17 cellular contexts compared by ENCODE assay signal in the genomic region with DNA sequence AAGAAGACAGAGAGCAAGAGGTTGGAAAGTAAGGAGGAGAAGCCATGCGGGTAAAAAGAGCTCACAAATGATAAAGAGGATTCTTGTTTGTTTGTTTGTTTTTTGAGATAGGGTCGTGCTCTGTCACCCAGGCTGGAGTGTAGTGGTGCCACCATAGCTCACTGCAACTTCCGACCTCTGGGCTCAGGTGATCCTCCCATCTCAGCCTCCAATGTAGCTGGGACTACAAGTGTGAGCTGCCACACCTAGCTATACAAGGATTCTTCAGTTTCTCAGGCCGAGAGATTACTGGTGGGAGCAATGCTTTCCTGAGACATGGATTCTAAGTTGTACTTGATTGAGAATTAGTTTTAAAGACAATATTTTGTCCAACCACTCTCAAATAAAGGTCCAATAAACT. TPM values are rescaled to one million over a fixed set of nuclear protein-coding genes. Genes with fewer than 3 reads are reported as not detected.
DNase-seq lines count a peak whose midpoint lies in the region; ATAC-seq and TF ChIP-seq lines count a peak whose summit lies in the region.
"Had no signal": no experiment of that assay in that cellular context is flagged by ENCODE, and none has a peak within 500 bp of the region (broad histone marks: within the 10 kb centered on the region; RNA-seq: fewer than 3 reads in every experiment).

No MANE protein-coding gene starts in this region.

- H3K4me1 Mint-ChIP-seq in osteocyte (ENCODE audit: unreplicated experiment) (no peaks in the 10 kb centered on the region), type B pancreatic cell (ENCODE audit: unreplicated experiment) (no peaks in the 10 kb centered on the region)
- H3K4me1 Mint-ChIP-seq: B cell had no signal

- H3K4me3 Mint-ChIP-seq in osteocyte (ENCODE audit: unreplicated experiment) (no peak overlapping the region), type B pancreatic cell (no peak overlapping the region)
- H3K4me3 Mint-ChIP-seq: B cell; CD4-positive, alpha-beta T cell; CD8-positive, alpha-beta T cell had no signal

- H3K27ac ChIP-seq in VCaP, result peak overlapping the region; percentile 18; the same call in 1 of the 2 replicates
- H3K27ac ChIP-seq: 22Rv1; A549; BLaER1 treated with 17β-estradiol and CSF1 and Interleukin-3, amounts not matched to agents 10 nM and 100 nM; C4-2B had no signal

- H3K36me3 Mint-ChIP-seq in osteocyte (ENCODE audit: unreplicated experiment) (peaks cover 16% of the 10 kb centered on the region), type B pancreatic cell (peaks cover 12% of the 10 kb centered on the region)
- H3K36me3 Mint-ChIP-seq: CD8-positive, alpha-beta T cell had no signal

- H3K9me3 Mint-ChIP-seq in osteocyte (ENCODE audit: unreplicated experiment) (no peaks in the 10 kb centered on the region), type B pancreatic cell (no peaks in the 10 kb centered on the region)
- H3K9me3 Mint-ChIP-seq: CD4-positive, alpha-beta T cell; CD8-positive, alpha-beta T cell had no signal

- H3K27me3 Mint-ChIP-seq in osteocyte (ENCODE audit: unreplicated experiment) (no peaks in the 10 kb centered on the region), type B pancreatic cell (no peaks in the 10 kb centered on the region)
- H3K27me3 Mint-ChIP-seq: CD4-positive, alpha-beta T cell had no signal

- ATAC-seq in GM21367 (IDR thresholded peaks at IDR 0.05; ENCODE audit: unreplicated experiment), result no peak
- ATAC-seq: A549; CD8-positive, alpha-beta T cell had no signal

- no peak for TF ChIP-seq CTCF in VCaP (conservative IDR thresholded peaks at IDR 0.05)
- TF ChIP-seq CTCF in osteocyte (IDR thresholded peaks at IDR 0.05), result no peak
- TF ChIP-seq CTCF in type B pancreatic cell (conservative IDR thresholded peaks at IDR 0.05), result no peak

- H3K27ac Mint-ChIP-seq in osteocyte (ENCODE audit: unreplicated experiment) (no peak overlapping the region), type B pancreatic cell (no peak overlapping the region)
- H3K27ac Mint-ChIP-seq: B cell; CD4-positive, alpha-beta T cell; CD8-positive, alpha-beta T cell had no signal

- peak; percentile 42 for DNase-seq in osteocyte (ENCODE audit: extremely low spot score, unreplicated experiment)
- peak; percentile 10 for DNase-seq in type B pancreatic cell (ENCODE audit: extremely low spot score, unreplicated experiment)
- no peak for DNase-seq in NCI-H1092 treated with DMSO at 0.1 percent for 48 hours (lab: John Stamatoyannopoulos, UW)
- DNase-seq: AML-193; Caco-2; Calu3; CD4-positive, alpha-beta T cell; CD8-positive, alpha-beta T cell; DMS79 treated with DMSO at 0.1 percent for 48 hours; GF-D8 had no signal

RNA-seq across cellular contexts. Expression of a gene that starts 55.6 kb away (rescaled TPM):
- total RNA-seq in osteocyte (7.9 and 10.1 TPM in 2 replicates), type B pancreatic cell (ENCODE audit: low replicate concordance) (2.4 and 11.6 TPM in 2 replicates)

RNA-seq across cellular contexts. Expression of a gene that starts 57.3 kb away (rescaled TPM):
- total RNA-seq in osteocyte (96.1 and 96.2 TPM in 2 replicates), type B pancreatic cell (ENCODE audit: low replicate concordance) (83.2 and 94.4 TPM in 2 replicates)
